In the genomic region with DNA sequence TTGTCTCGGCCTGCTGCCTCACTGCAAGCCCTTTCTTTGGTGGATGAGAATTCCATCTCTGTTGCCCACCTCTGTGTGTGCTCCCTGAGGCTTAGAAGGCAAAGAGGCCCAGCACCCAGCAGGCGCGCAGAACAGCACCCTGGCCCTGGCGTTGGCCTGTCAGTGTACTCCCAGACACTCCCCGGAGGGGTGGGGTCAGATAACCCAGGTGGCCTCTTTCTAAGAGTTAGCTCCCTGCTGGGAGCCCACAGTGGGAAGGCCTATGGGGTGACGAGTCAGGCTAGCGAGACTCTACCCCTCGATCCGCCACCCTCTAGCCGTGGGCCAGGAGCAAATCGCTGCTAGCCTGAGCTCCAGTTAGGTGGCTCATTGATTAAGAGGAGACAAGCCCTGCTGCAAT, we compare ENCODE assay signal across 24 cellular contexts. TPM values are rescaled to one million over a fixed set of nuclear protein-coding genes. Genes with fewer than 3 reads are reported as not detected.
A peak's percentile ranks its signal among the peaks of the same experiment; 100 is the strongest.
DNase-seq lines count a peak whose midpoint lies in the region; ATAC-seq and TF ChIP-seq lines count a peak whose summit lies in the region.
"Had no signal": no experiment of that assay in that cellular context is flagged by ENCODE, and none has a peak within 500 bp of the region (broad histone marks: within the 10 kb centered on the region; RNA-seq: fewer than 3 reads in every experiment).

No MANE protein-coding gene starts in this region.

- intact Hi-C loops in mucosa of descending colon (cut with DNase I, micrococcal nuclease) (no loop called here), Right ventricle myocardium inferior (cut with DNase I) (loop anchor here (10.0 kb wide), 1 partner anchor 201 kb away; no protein-coding TSS in a partner anchor)

- peak; percentile 53 for ATAC-seq in mucosa of descending colon
- no peak for ATAC-seq in GM18520 (IDR thresholded peaks at IDR 0.05; ENCODE audit: unreplicated experiment)
- no peak for ATAC-seq in GM18870 (IDR thresholded peaks at IDR 0.05; ENCODE audit: unreplicated experiment)
- ATAC-seq in Right ventricle myocardium inferior = no peak
- ATAC-seq: CD8-positive, alpha-beta T cell; GM23338 had no signal

- H3K9me3 ChIP-seq in mucosa of descending colon = no peaks in the 10 kb centered on the region
- H3K9me3 ChIP-seq: HAP-1, Peyer's patch, SJSA1 had no signal

- DNase-seq in NCI-H1417 (lab: John Stamatoyannopoulos, UW) = peak in 2 of 3 experiments; percentile 21 to 29
- no peak for DNase-seq in NCI-H1417 treated with DMSO at 0.1 percent for 48 hours (lab: John Stamatoyannopoulos, UW)
- DNase-seq in NCI-H510A treated with DMSO at 0.1 percent for 48 hours (lab: John Stamatoyannopoulos, UW) = peak; percentile 10
- peak in 1 of 3 donors; percentile 59 for DNase-seq in mucosa of descending colon
- no peak for DNase-seq in T-helper 1 cell
- no peak for DNase-seq in Right ventricle myocardium inferior (ENCODE audit: missing footprints)
- DNase-seq: C1 segment of cervical spinal cord; Calu3; CD8-positive, alpha-beta T cell; DMS153; KG1; MV-4-11; NCI-H1105 treated with DMSO at 0.1 percent for 48 hours; NCI-H1930; NCI-H2171; NCI-H345; Peyer's patch had no signal

- no peaks in the 10 kb centered on the region for H3K4me1 ChIP-seq in mucosa of descending colon (ENCODE audit: low read depth)
- H3K4me1 ChIP-seq: HAP-1, Peyer's patch had no signal

- no peaks in the 10 kb centered on the region for H3K36me3 ChIP-seq in mucosa of descending colon (ENCODE audit: low read depth)
- H3K36me3 ChIP-seq: HAP-1, Peyer's patch, SJSA1 had no signal

- H3K4me3 ChIP-seq in mucosa of descending colon = no peak overlapping the region
- H3K4me3 ChIP-seq: GM23338, HAP-1, Peyer's patch, SJSA1 had no signal

- no peak for TF ChIP-seq CTCF in mucosa of descending colon (IDR thresholded peaks at IDR 0.05)

RNA-seq across cellular contexts. Expression of a gene that starts 38.1 kb away (rescaled TPM):
- total RNA-seq in mucosa of descending colon = 1 to 10 TPM in 1 of 3 donors, under 1 TPM in 2; 0.35 to 1.2 (median 0.41) TPM
- total RNA-seq in Right ventricle myocardium inferior = 419 TPM
- total RNA-seq: Calu3; CD8-positive, alpha-beta T cell; GM23338; HT-29; OCI-LY7 had no signal

Comparison
In these comparisons a context has a peak if more than half of its experiments do, and no peak if none do; other contexts are left out.
1. DNase-seq: peak in NCI-H1417 (2 of 3) and NCI-H510A treated with DMSO at 0.1 percent for 48 hours (single experiment); none in NCI-H1417 treated with DMSO at 0.1 percent for 48 hours (single experiment), T-helper 1 cell (0 of 5) and Right ventricle myocardium inferior (single experiment).
2. RNA of a gene that starts 38.1 kb away (total RNA-seq): 419 TPM in Right ventricle myocardium inferior (single experiment); 0.35 to 1.2 TPM in mucosa of descending colon; every median in the first group is over 100 times any median in the second.